ENCODE assay signal across 9 cellular contexts in the genomic region with DNA sequence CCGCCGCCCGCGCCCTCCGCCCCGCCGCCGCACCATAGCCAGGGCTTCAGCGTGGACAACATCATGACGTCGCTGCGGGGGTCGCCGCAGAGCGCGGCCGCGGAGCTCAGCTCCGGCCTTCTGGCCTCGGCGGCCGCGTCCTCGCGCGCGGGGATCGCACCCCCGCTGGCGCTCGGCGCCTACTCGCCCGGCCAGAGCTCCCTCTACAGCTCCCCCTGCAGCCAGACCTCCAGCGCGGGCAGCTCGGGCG. TPM values are rescaled to one million over a fixed set of nuclear protein-coding genes. Genes with fewer than 3 reads are reported as not detected.
DNase-seq lines count a peak whose midpoint lies in the region; ATAC-seq and TF ChIP-seq lines count a peak whose summit lies in the region.
"Had no signal": no experiment of that assay in that cellular context is flagged by ENCODE, and none has a peak within 500 bp of the region (broad histone marks: within the 10 kb centered on the region; RNA-seq: fewer than 3 reads in every experiment).

No MANE protein-coding gene starts in this region.

- no peak overlapping the region for H3K4me3 Mint-ChIP-seq in chondrocyte (ENCODE audit: unreplicated experiment)
- no peak overlapping the region for H3K4me3 Mint-ChIP-seq in CD8-positive, alpha-beta memory T cell

- no peaks in the 10 kb centered on the region for H3K9me3 Mint-ChIP-seq in chondrocyte (ENCODE audit: low read depth)
- H3K9me3 Mint-ChIP-seq in CD8-positive, alpha-beta memory T cell: peaks cover 0 to 3% (median 0%) of the 10 kb centered on the region in 5 donors

- peaks cover 25% of the 10 kb centered on the region for H3K36me3 Mint-ChIP-seq in chondrocyte (ENCODE audit: low read depth)
- H3K36me3 Mint-ChIP-seq in CD8-positive, alpha-beta memory T cell: no peaks in the 10 kb centered on the region

- peaks cover 0 to 33% (median 16%) of the 10 kb centered on the region in 11 experiments; a peak in 19 of 22 replicates for H3K9me3 ChIP-seq in BLaER1 treated with 17β-estradiol and CSF1 and Interleukin-3, amounts not matched to agents 10 nM and 100 nM (replicated peaks in 1 of 11)
- H3K9me3 ChIP-seq in HUES64 (ENCODE audit: insufficient read depth, low read depth, low read length) (no peaks in the 10 kb centered on the region), osteoblast (ENCODE audit: low read depth, low read length) (no peaks in the 10 kb centered on the region), OCI-LY7 (ENCODE audit: low read length) (no peaks in the 10 kb centered on the region)
- H3K9me3 ChIP-seq in CD8-positive, alpha-beta memory T cell (ENCODE audit: low read length): no peaks in the 10 kb centered on the region

- no peak overlapping the region for H3K27ac Mint-ChIP-seq in chondrocyte (ENCODE audit: unreplicated experiment)
- H3K27ac Mint-ChIP-seq in CD8-positive, alpha-beta memory T cell: no peak overlapping the region

- H3K27me3 ChIP-seq in BLaER1 treated with 17β-estradiol and CSF1 and Interleukin-3, amounts not matched to agents 10 nM and 100 nM: peaks cover 100% of the 10 kb centered on the region in 11 experiments
- H3K27me3 ChIP-seq in HUES64 (ENCODE audit: insufficient read depth, low read length) (peaks cover 99% of the 10 kb centered on the region), osteoblast (ENCODE audit: insufficient read depth, low read length) (peaks cover 25% of the 10 kb centered on the region)
- peaks cover 50% of the 10 kb centered on the region for H3K27me3 ChIP-seq in CD8-positive, alpha-beta memory T cell (ENCODE audit: insufficient read depth, low read length, poor library complexity, severe bottlenecking)

- no TSS peak for BruUV-seq in OCI-LY7 (replicated peaks; lab: Mats Ljungman, UMichigan)

- H3K4me2 ChIP-seq in BLaER1 treated with 17β-estradiol and CSF1 and Interleukin-3, amounts not matched to agents 10 nM and 100 nM: peak overlapping the region; percentile 88 to 96 (median 94)
- H3K4me2 ChIP-seq in osteoblast (ENCODE audit: insufficient read depth, low read length): no peak overlapping the region
- H3K4me2 ChIP-seq in OCI-LY7 (ENCODE audit: low read length): no peak overlapping the region

- POLR2A ChIA-PET in OCI-LY7 (lab: Charles Lee): no interaction called here
- POLR2A ChIA-PET in CD8-positive, alpha-beta memory T cell (lab: Charles Lee): no interaction called here

- CTCF ChIA-PET in OCI-LY7 (lab: Charles Lee; ENCODE audit: unreplicated experiment): no interaction called here
- CTCF ChIA-PET in CD8-positive, alpha-beta memory T cell (lab: Charles Lee): interaction anchor here (3.0 kb wide), 1 partner anchor 1023 kb away, joined by 17 read pairs; no protein-coding TSS in a partner anchor

- H3K36me3 ChIP-seq in BLaER1 treated with 17β-estradiol and CSF1 and Interleukin-3, amounts not matched to agents 10 nM and 100 nM: no peaks in the 10 kb centered on the region
- H3K36me3 ChIP-seq in HUES64 (ENCODE audit: insufficient read depth, low read length): no peaks in the 10 kb centered on the region
- H3K36me3 ChIP-seq in osteoblast (ENCODE audit: insufficient read depth, low read length): peaks cover 8% of the 10 kb centered on the region
- H3K36me3 ChIP-seq in OCI-LY7 (ENCODE audit: insufficient read depth, low read length): no peaks in the 10 kb centered on the region
- no peaks in the 10 kb centered on the region for H3K36me3 ChIP-seq in CD8-positive, alpha-beta memory T cell (ENCODE audit: insufficient read depth, low read length)

- under 1% methylated on average over 38 of the region's 38 CpGs for WGBS in HUES64

- H3K4me3 ChIP-seq in BLaER1 treated with 17β-estradiol and CSF1 and Interleukin-3, amounts not matched to agents 10 nM and 100 nM: peak overlapping the region; percentile 42 to 67 (median 61)
- peak overlapping the region; percentile 23; the same call in 1 of the 2 replicates for H3K4me3 ChIP-seq in HUES64 (ENCODE audit: low read length)
- peak overlapping the region; percentile 96 for H3K4me3 ChIP-seq in osteoblast (ENCODE audit: insufficient read depth, low read length)
- no peak overlapping the region for H3K4me3 ChIP-seq in OCI-LY7 (ENCODE audit: low read depth, low read length, poor library complexity, severe bottlenecking)
- no peak overlapping the region for H3K4me3 ChIP-seq in CD8-positive, alpha-beta memory T cell (ENCODE audit: low read length)

- no peak for ATAC-seq in GM19452 (IDR thresholded peaks at IDR 0.05; ENCODE audit: unreplicated experiment)

- intact Hi-C loops in OCI-LY7 (cut with micrococcal nuclease; ENCODE audit: unreplicated experiment): no loop called here

- H4K20me1 ChIP-seq in BLaER1 treated with 17β-estradiol and CSF1 and Interleukin-3, amounts not matched to agents 10 nM and 100 nM: peaks cover 0 to 91% (median 77%) of the 10 kb centered on the region in 11 experiments; a peak in 19 of 22 replicates
- H4K20me1 ChIP-seq in osteoblast (ENCODE audit: insufficient read depth, low read length) (peaks cover 22% of the 10 kb centered on the region), OCI-LY7 (ENCODE audit: insufficient read depth, low read length) (no peaks in the 10 kb centered on the region)

- TF ChIP-seq CTCF in chondrocyte (IDR thresholded peaks at IDR 0.05): peak; percentile 37
- no peak for TF ChIP-seq CTCF in osteoblast (IDR thresholded peaks at IDR 0.05; ENCODE audit: extremely low read depth, low read depth, low read length)
- no peak for TF ChIP-seq CTCF in OCI-LY7 (conservative IDR thresholded peaks at IDR 0.05; ENCODE audit: low read length)

- H2AFZ ChIP-seq in osteoblast (ENCODE audit: low read length) (no peak overlapping the region), OCI-LY7 (ENCODE audit: low read length) (no peak overlapping the region)

- H3K79me2 ChIP-seq in osteoblast (ENCODE audit: insufficient read depth, low read length) (peaks cover 58% of the 10 kb centered on the region), OCI-LY7 (ENCODE audit: insufficient read depth, low read depth, low read length) (no peaks in the 10 kb centered on the region)

- H3K4me1 ChIP-seq in BLaER1 treated with 17β-estradiol and CSF1 and Interleukin-3, amounts not matched to agents 10 nM and 100 nM: peaks cover 27 to 56% (median 45%) of the 10 kb centered on the region in 10 experiments
- peaks cover 15% of the 10 kb centered on the region for H3K4me1 ChIP-seq in HUES64 (ENCODE audit: insufficient read depth, low read length)
- H3K4me1 ChIP-seq in osteoblast (ENCODE audit: insufficient read depth, low read length): peaks cover 23% of the 10 kb centered on the region
- H3K4me1 ChIP-seq in OCI-LY7 (ENCODE audit: insufficient read depth, low read length, poor library complexity, severe bottlenecking): no peaks in the 10 kb centered on the region
- H3K4me1 ChIP-seq in CD8-positive, alpha-beta memory T cell (ENCODE audit: insufficient read depth, low read length): peaks cover 24% of the 10 kb centered on the region

- H3K27ac ChIP-seq in BLaER1 treated with 17β-estradiol and CSF1 and Interleukin-3, amounts not matched to agents 10 nM and 100 nM: no peak overlapping the region
- H3K27ac ChIP-seq in HUES64 (ENCODE audit: low read depth, low read length) (no peak overlapping the region), osteoblast (ENCODE audit: low read depth, low read length) (no peak overlapping the region), OCI-LY7 (ENCODE audit: low read depth, low read length, poor library complexity, severe bottlenecking) (no peak overlapping the region)
- no peak overlapping the region for H3K27ac ChIP-seq in CD8-positive, alpha-beta memory T cell (ENCODE audit: low read depth, low read length)

- DNase-seq in chondrocyte (ENCODE audit: low spot score) (no peak), osteoblast (ENCODE audit: insufficient read length, low spot score, missing footprints) (peak; percentile 98), OCI-LY7 (ENCODE audit: low spot score) (no peak), occipital lobe (lab: John Stamatoyannopoulos, UW) (no peak)
- no peak for DNase-seq in CD8-positive, alpha-beta memory T cell
- DNase-seq: activated CD8-positive, alpha-beta memory T cell treated with anti-CD3 and anti-CD28 coated beads, Interleukin-2, amount 50 U/mL, for 48 hours had no signal

- H3K9me2 ChIP-seq in OCI-LY7 (ENCODE audit: insufficient read depth, low read length): no peaks in the 10 kb centered on the region

- H3K27me3 Mint-ChIP-seq in chondrocyte (ENCODE audit: low read depth): no peaks in the 10 kb centered on the region
- peaks cover 58 to 65% of the 10 kb centered on the region in 2 donors for H3K27me3 Mint-ChIP-seq in CD8-positive, alpha-beta memory T cell

- peak overlapping the region in 1 of 11 experiments; percentile 45; a peak in 1 of 22 replicates for H3K9ac ChIP-seq in BLaER1 treated with 17β-estradiol and CSF1 and Interleukin-3, amounts not matched to agents 10 nM and 100 nM
- no peak overlapping the region for H3K9ac ChIP-seq in HUES64 (ENCODE audit: low read depth, low read length)

- peaks cover 32% of the 10 kb centered on the region for H3K4me1 Mint-ChIP-seq in chondrocyte (ENCODE audit: low read depth)
- H3K4me1 Mint-ChIP-seq in CD8-positive, alpha-beta memory T cell: peaks cover 36 to 55% (median 44%) of the 10 kb centered on the region in 3 donors

RNA-seq across cellular contexts. Expression of a gene that starts 1.5 kb away (rescaled TPM):
- 2.2 TPM for polyA plus RNA-seq in HUES64 (2013, experiment 1 of 2)
- 3.5 TPM for polyA plus RNA-seq in HUES64 (2013, experiment 2 of 2)
- 84.2 to 125 TPM (median 84.4 TPM) in 3 replicates for total RNA-seq in chondrocyte
- 39.4 and 41.0 TPM in 2 replicates for total RNA-seq in osteoblast
- total RNA-seq in OCI-LY7 (2014; rRNA removed; shearing (Covaris generic)): not detected in 2 replicates
- total RNA-seq in OCI-LY7 (2022): not detected in 2 replicates
- 4.8 TPM for total RNA-seq in occipital lobe
- not detected for total RNA-seq in CD8-positive, alpha-beta memory T cell
- polyA plus RNA-seq in CD8-positive, alpha-beta memory T cell: not detected

Comparison
In these comparisons a context has a peak if more than half of its experiments do, and no peak if none do; other contexts are left out.
1. H3K4me2 ChIP-seq: peak in BLaER1 treated with 17β-estradiol and CSF1 and Interleukin-3, amounts not matched to agents 10 nM and 100 nM (11 of 11); none in osteoblast (single experiment) and OCI-LY7 (single experiment).
2. H3K4me3 ChIP-seq: peak in BLaER1 treated with 17β-estradiol and CSF1 and Interleukin-3, amounts not matched to agents 10 nM and 100 nM (10 of 10), HUES64 (single experiment) and osteoblast (single experiment); none in OCI-LY7 (single experiment) and CD8-positive, alpha-beta memory T cell (single experiment).